In genomic region chr4:12244949-12245348, GRCh38 we compare ENCODE assay signal across 5 cellular contexts.
"Had no signal": no experiment of that assay in that cellular context is flagged by ENCODE, and none has a peak within 500 bp of the region (broad histone marks: within the 10 kb centered on the region; RNA-seq: fewer than 3 reads in every experiment).

No MANE protein-coding gene starts in this region.

- H3K4me3 ChIP-seq: K562 had no signal

- ATAC-seq: HepG2, K562 had no signal

- DNase-seq: IMR-90, KBM-7, KG1 had no signal
